ENCODE assay signal across 14 cellular contexts in the genomic region with DNA sequence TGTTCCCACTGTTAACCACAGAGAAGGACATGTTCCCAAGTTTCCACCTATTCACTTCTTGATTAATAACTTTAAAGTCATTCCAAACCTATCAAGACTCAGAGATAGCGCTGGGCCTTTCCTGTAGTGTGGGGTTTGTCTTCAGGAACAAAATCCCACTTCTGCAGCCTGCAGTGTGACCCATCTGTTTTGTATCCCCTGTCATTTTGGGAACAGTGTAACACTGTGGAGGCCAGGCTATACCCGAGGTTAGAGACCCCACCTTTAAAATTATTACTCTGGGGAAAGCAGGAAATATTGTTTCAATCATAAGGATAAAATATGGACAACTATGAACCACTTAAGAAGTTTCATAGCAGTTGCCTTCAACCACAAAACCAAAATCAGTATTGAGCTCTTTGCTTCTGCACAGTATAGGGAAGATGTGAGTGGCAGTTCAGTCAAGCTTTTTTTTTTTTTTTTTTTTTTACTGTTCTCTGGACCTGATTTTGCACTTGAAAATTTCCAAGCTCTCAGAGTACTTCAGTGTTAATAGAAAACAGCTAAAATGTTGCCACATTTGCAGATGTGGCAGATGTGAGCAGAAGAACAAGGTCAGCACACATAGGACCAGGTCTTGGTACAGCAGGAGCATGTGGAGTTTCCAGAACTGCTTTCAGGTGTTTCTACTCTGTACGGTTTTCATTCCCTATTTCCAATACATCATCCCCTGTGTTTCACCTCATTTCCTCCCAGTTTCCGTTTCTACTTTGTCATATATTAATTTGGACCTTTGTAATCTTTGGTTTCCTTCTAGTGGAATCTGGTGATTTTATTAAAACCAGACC.
A peak's percentile ranks its signal among the peaks of the same experiment; 100 is the strongest.
DNase-seq lines count a peak whose midpoint lies in the region; ATAC-seq and TF ChIP-seq lines count a peak whose summit lies in the region.
"Had no signal": no experiment of that assay in that cellular context is flagged by ENCODE, and none has a peak within 500 bp of the region (broad histone marks: within the 10 kb centered on the region; RNA-seq: fewer than 3 reads in every experiment).

No MANE protein-coding gene starts in this region.

- in situ Hi-C loops in transverse colon (cut with MboI; ENCODE audit: low pct_ligation_motif_present in 1 of 4, low pct_unique_long_range_greater_than_20kb in 1 of 4, low sequenced_read_pairs in 3 of 4), result no loop called here

- TF ChIP-seq CTCF in breast epithelium (IDR thresholded peaks at IDR 0.05) (no peak), MCF 10A (IDR thresholded peaks at IDR 0.05; ENCODE audit: unreplicated experiment) (no peak), VCaP (conservative IDR thresholded peaks at IDR 0.05) (no peak), transverse colon (IDR thresholded peaks at IDR 0.05) (no peak)

- H3K36me3 ChIP-seq in breast epithelium, result no peaks in the 10 kb centered on the region
- H3K36me3 ChIP-seq in mesodermal cell (ENCODE audit: control insufficient read depth, insufficient read depth, low read length), result peaks cover 7% of the 10 kb centered on the region
- no peaks in the 10 kb centered on the region for H3K36me3 ChIP-seq in transverse colon
- H3K36me3 ChIP-seq: gastroesophageal sphincter had no signal

- H3K4me1 ChIP-seq in breast epithelium (peaks cover 0 to 6% of the 10 kb centered on the region in 2 donors), mesodermal cell (ENCODE audit: control insufficient read depth, insufficient read depth, low read length, poor library complexity, severe bottlenecking) (peaks cover 48% of the 10 kb centered on the region), transverse colon (peaks cover 2 to 52% (median 11%) of the 10 kb centered on the region in 4 donors)

- no peak overlapping the region for H3K27ac Mint-ChIP-seq in MCF 10A (ENCODE audit: low read depth, unreplicated experiment)

- H3K27me3 ChIP-seq in breast epithelium (no peaks in the 10 kb centered on the region), transverse colon (no peaks in the 10 kb centered on the region)
- H3K27me3 ChIP-seq: gastroesophageal sphincter had no signal

- CTCF ChIA-PET in MCF 10A (lab: Yijun Ruan, JAX), result interaction anchor here (1.0 to 2.0 kb wide), 2 partner anchors 18 to 121 kb away, joined by 3 to 5 read pairs; partner anchors contain the start of gene MAML2

- TF ChIP-seq POLR2A in breast epithelium (IDR thresholded peaks at IDR 0.05) (no peak), transverse colon (IDR thresholded peaks at IDR 0.05) (no peak)

- H3K4me1 Mint-ChIP-seq in MCF 10A (ENCODE audit: insufficient read depth, unreplicated experiment), result peaks cover 33% of the 10 kb centered on the region

- ATAC-seq in HG03045 (IDR thresholded peaks at IDR 0.05; ENCODE audit: unreplicated experiment), result no peak
- ATAC-seq: gastroesophageal sphincter had no signal

- TF ChIP-seq EP300 in transverse colon (IDR thresholded peaks at IDR 0.05; ENCODE audit: low read depth), result no peak

- no peaks in the 10 kb centered on the region for H3K27me3 Mint-ChIP-seq in MCF 10A (ENCODE audit: insufficient read depth, unreplicated experiment)

- WGBS in mesodermal cell (ENCODE audit: insufficient coverage in 2 of 2), 2 experiments, result 100% methylated on average over 1 of the region's 4 CpGs
- 48 to 68% methylated on average over 2 to 4 of the region's 4 CpGs for WGBS in transverse colon (ENCODE audit: low coverage in 1 of 2), 2 donors

- intact Hi-C loops in breast epithelium (cut with DNase I; ENCODE audit: low total_unique reads) (no loop called here), MCF 10A (cut with micrococcal nuclease) (no loop called here), transverse colon (cut with DNase I; ENCODE audit: low total_unique reads) (no loop called here)

- H3K9me3 Mint-ChIP-seq in MCF 10A (ENCODE audit: unreplicated experiment), result no peaks in the 10 kb centered on the region

- H3K4me3 ChIP-seq in breast epithelium, result no peak overlapping the region
- H3K4me3 ChIP-seq in mesodermal cell (ENCODE audit: extremely low read depth, insufficient read depth, low read length, poor library complexity, severe bottlenecking), result no peak overlapping the region
- H3K4me3 ChIP-seq in transverse colon, result no peak overlapping the region
- H3K4me3 ChIP-seq: gastroesophageal sphincter had no signal

- H3K9me3 ChIP-seq in breast epithelium (no peaks in the 10 kb centered on the region), mesodermal cell (ENCODE audit: control insufficient read depth, low read length) (no peaks in the 10 kb centered on the region), transverse colon (no peaks in the 10 kb centered on the region)
- H3K9me3 ChIP-seq: gastroesophageal sphincter had no signal

- H3K4me3 Mint-ChIP-seq in MCF 10A (ENCODE audit: unreplicated experiment), result no peak overlapping the region

- peaks cover 11% of the 10 kb centered on the region for H3K36me3 Mint-ChIP-seq in MCF 10A (ENCODE audit: insufficient read depth, unreplicated experiment)

- no TSS peak for BruUV-seq in MCF 10A (replicated peaks; lab: Mats Ljungman, UMichigan)

- no peak for DNase-seq in breast epithelium (ENCODE audit: low spot score in 2 of 2)
- DNase-seq in MCF 10A (ENCODE audit: unreplicated experiment), result no peak
- DNase-seq in transverse colon, result no peak
- DNase-seq in H4 (ENCODE audit: low spot score), result no peak
- no peak for DNase-seq in NCI-H82 treated with DMSO at 0.1 percent for 48 hours (lab: John Stamatoyannopoulos, UW; ENCODE audit: unreplicated experiment)
- DNase-seq: anterior cingulate cortex; effector CD8-positive, alpha-beta T cell; NCI-H2081 treated with DMSO at 0.1 percent for 48 hours; nucleus accumbens; T-helper 1 cell had no signal

- peak overlapping the region; percentile 33 to 46 for H3K27ac ChIP-seq in breast epithelium
- peak overlapping the region; percentile 87 for H3K27ac ChIP-seq in VCaP
- H3K27ac ChIP-seq in mesodermal cell (ENCODE audit: low read depth, low read length, severe bottlenecking), result peak overlapping the region; percentile 54
- H3K27ac ChIP-seq in transverse colon, result peak overlapping the region in 3 of 4 donors; percentile 13 to 27 (median 13)
- H3K27ac ChIP-seq: gastroesophageal sphincter had no signal

- POLR2A ChIA-PET in MCF 10A (lab: Yijun Ruan, JAX), result interaction anchor here (0.7 to 1.2 kb wide), 2 partner anchors 21 to 22 kb away, joined by 3 to 5 read pairs; no protein-coding TSS in a partner anchor

Comparison
In these comparisons a context has a peak if more than half of its experiments do, and no peak if none do; other contexts are left out.
1. H3K27ac ChIP-seq: peak in every context shown above with its lines; median percentile 87 in VCaP; 54 in mesodermal cell; 40 in breast epithelium; 13 in transverse colon.